8 cellular contexts compared by ENCODE assay signal in the genomic region with DNA sequence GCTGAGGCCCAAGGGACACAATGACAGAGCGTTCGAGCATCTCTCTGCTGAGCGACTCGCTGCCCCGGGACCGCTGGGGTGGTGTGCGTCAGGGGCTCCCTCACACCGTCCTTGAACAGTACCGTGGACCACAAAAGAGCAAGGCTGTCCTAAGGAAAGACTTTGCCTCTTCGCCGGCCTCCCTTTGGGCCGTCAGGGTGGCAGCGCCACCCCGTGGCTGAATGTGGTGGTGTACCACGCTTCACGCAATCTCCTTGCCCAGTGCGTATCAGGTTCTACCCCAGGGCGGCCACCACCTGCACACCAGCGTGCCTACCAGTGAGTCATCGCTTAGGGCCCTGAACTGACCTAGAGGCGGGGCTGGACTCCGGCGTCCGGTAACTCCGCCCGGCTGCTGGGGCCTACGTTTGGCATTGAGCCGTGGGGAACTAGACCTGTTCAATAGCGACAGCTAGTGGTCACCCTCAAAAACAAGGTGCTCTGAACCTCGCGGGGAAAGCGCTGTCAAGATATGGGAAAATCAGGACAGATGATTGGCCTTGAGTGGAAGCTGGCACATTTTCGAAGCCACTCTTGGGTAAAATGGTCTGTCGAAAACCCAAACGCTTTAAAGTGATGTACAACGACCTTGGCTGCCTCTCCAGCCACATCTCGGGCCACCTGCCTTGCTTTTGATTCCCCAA. TPM values are rescaled to one million over a fixed set of nuclear protein-coding genes. Genes with fewer than 3 reads are reported as not detected.
A peak's percentile ranks its signal among the peaks of the same experiment; 100 is the strongest.
DNase-seq lines count a peak whose midpoint lies in the region; ATAC-seq and TF ChIP-seq lines count a peak whose summit lies in the region.

No MANE protein-coding gene starts in this region.

- H3K27me3 ChIP-seq in WERI-Rb-1 (ENCODE audit: insufficient read depth, low read depth, severe bottlenecking) (peaks cover 14% of the 10 kb centered on the region), mammary epithelial cell (ENCODE audit: insufficient read depth, low read length) (no peaks in the 10 kb centered on the region)

- H3K4me3 ChIP-seq in Jurkat, Clone E6-1 (ENCODE audit: low read length): peak overlapping the region; percentile 51
- H3K4me3 ChIP-seq in WERI-Rb-1 (ENCODE audit: low read depth, low read length) (no peak overlapping the region), mammary epithelial cell (replicated peaks in 1 of 3; ENCODE audit: insufficient read depth in 1 of 3, low read depth in 2 of 3, low read length in 3 of 3) (no peak overlapping the region)

- H4K20me1 ChIP-seq in mammary epithelial cell (ENCODE audit: insufficient read depth, low read length): no peaks in the 10 kb centered on the region

- no peaks in the 10 kb centered on the region for H3K36me3 ChIP-seq in WERI-Rb-1
- no peaks in the 10 kb centered on the region for H3K36me3 ChIP-seq in mammary epithelial cell (ENCODE audit: insufficient read depth, low read length)

- CTCF ChIA-PET in mammary epithelial cell (lab: Charles Lee; ENCODE audit: low non-redundant PET): interaction anchor here (0.6 kb wide), 3 partner anchors 55 to 206 kb away, joined by 3 to 6 read pairs (median 4); no protein-coding TSS in a partner anchor

- H3K4me3 Mint-ChIP-seq in immature natural killer cell: peak overlapping the region; percentile 76 to 87 (median 85)

- H3K27ac Mint-ChIP-seq in immature natural killer cell: peak overlapping the region; percentile 65 to 92 (median 86)

- no TSS peak for BruUV-seq in mammary epithelial cell (replicated peaks; lab: Mats Ljungman, UMichigan)

- peak; percentile 99 for DNase-seq in DMS53 treated with DMSO at 0.1 percent for 48 hours (lab: John Stamatoyannopoulos, UW; ENCODE audit: unreplicated experiment)
- DNase-seq in Jurkat, Clone E6-1 (ENCODE audit: low read depth, low spot score): no peak
- peak; percentile 89 for DNase-seq in WERI-Rb-1
- peak; percentile 97 for DNase-seq in mammary epithelial cell
- DNase-seq in immature natural killer cell: peak; percentile 90 to 93 (median 91)
- peak; percentile 60 for DNase-seq in smooth muscle cell of the brain vasculature (ENCODE audit: low read depth, low spot score)
- no peak for DNase-seq in DMS 273 (lab: John Stamatoyannopoulos, UW; ENCODE audit: unreplicated experiment)

- WGBS in mammary epithelial cell (ENCODE audit: low coverage, missing lambda C conversion rate): 15% methylated on average over 24 of the region's 37 CpGs

- H3K4me1 ChIP-seq in mammary epithelial cell (ENCODE audit: insufficient read depth, low read length): peaks cover 7% of the 10 kb centered on the region

- H3K9me3 ChIP-seq in WERI-Rb-1 (ENCODE audit: severe bottlenecking) (no peaks in the 10 kb centered on the region), mammary epithelial cell (replicated peaks; ENCODE audit: insufficient read depth, low read length) (no peaks in the 10 kb centered on the region)

- H3K27ac ChIP-seq in WERI-Rb-1 (no peak overlapping the region), mammary epithelial cell (ENCODE audit: insufficient read depth, low read depth, low read length) (no peak overlapping the region)

- H3K4me2 ChIP-seq in mammary epithelial cell (ENCODE audit: insufficient read depth, low read depth, low read length): peak overlapping the region; percentile 50

- peaks cover 0 to 1% (median 0%) of the 10 kb centered on the region in 3 donors for H3K27me3 Mint-ChIP-seq in immature natural killer cell (ENCODE audit: low read depth in 3 of 3)

- peaks cover 31 to 32% of the 10 kb centered on the region in 2 donors for H3K4me1 Mint-ChIP-seq in immature natural killer cell

- no peaks in the 10 kb centered on the region for H3K79me2 ChIP-seq in mammary epithelial cell (ENCODE audit: insufficient read depth, low read length)

- H3K9ac ChIP-seq in mammary epithelial cell (ENCODE audit: insufficient read depth, low read length): no peak overlapping the region

- TF ChIP-seq CTCF in WERI-Rb-1 (IDR thresholded peaks at IDR 0.05; ENCODE audit: low read depth, low read length) (peak; percentile 83), mammary epithelial cell (conservative IDR thresholded peaks at IDR 0.05 in 1 of 2, IDR thresholded peaks at IDR 0.05 in 1 of 2; ENCODE audit: extremely low read depth in 1 of 2, insufficient read depth in 1 of 2, low read depth in 1 of 2, low read length in 2 of 2) (peak; percentile 69 to 74)

- peak; percentile 75 for ATAC-seq in GM21723 (IDR thresholded peaks at IDR 0.05; ENCODE audit: unreplicated experiment)

- in situ Hi-C loops in mammary epithelial cell (cut with MboI; ENCODE audit: low sequenced_read_pairs in 2 of 2): loop anchor here in 1 of 2 donors (10.0 kb wide), 1 partner anchor 173 kb away; no protein-coding TSS in a partner anchor

- peaks cover 0 to 3% (median 0%) of the 10 kb centered on the region in 3 donors for H3K36me3 Mint-ChIP-seq in immature natural killer cell

- peak overlapping the region; percentile 76 for H2AFZ ChIP-seq in mammary epithelial cell (ENCODE audit: low read depth, low read length)

- dilution Hi-C loops in mammary epithelial cell (cut with HindIII; ENCODE audit: low sequenced_read_pairs): no loop called here

- intact Hi-C loops in mammary epithelial cell (cut with micrococcal nuclease): loop anchor here (1.0 kb wide), 6 partner anchors 54 to 178 kb away; no protein-coding TSS in a partner anchor

- no peaks in the 10 kb centered on the region for H3K9me3 Mint-ChIP-seq in immature natural killer cell

RNA-seq across cellular contexts. Expression of a gene that starts 8.1 kb away (rescaled TPM):
- polyA plus RNA-seq in Jurkat, Clone E6-1 (2012; ENCODE audit: insufficient read depth, insufficient read length): 126 TPM
- under 1 TPM in 1 of 2 donors, not detected in 1; 0.28 TPM for total RNA-seq in mammary epithelial cell
- polyA plus RNA-seq in mammary epithelial cell (not detected), immature natural killer cell (100 to 1,000 TPM; 232 to 341 (median 287) TPM)
- polyA minus RNA-seq in mammary epithelial cell: not detected

RNA-seq across cellular contexts. Expression of a gene that starts 36.6 kb away (rescaled TPM):
- 6.1 TPM for polyA plus RNA-seq in Jurkat, Clone E6-1 (2012; ENCODE audit: insufficient read depth, insufficient read length)
- 10 to 100 TPM; 29.8 to 50.1 TPM for total RNA-seq in mammary epithelial cell
- 13.2 TPM for polyA plus RNA-seq in mammary epithelial cell
- polyA minus RNA-seq in mammary epithelial cell: 28.7 TPM
- polyA plus RNA-seq in immature natural killer cell: under 1 TPM in 2 of 3 donors, not detected in 1; 0.18 to 0.84 TPM

RNA-seq across cellular contexts. Expression of a gene that starts 43.1 kb away (rescaled TPM):
- polyA plus RNA-seq in Jurkat, Clone E6-1 (2012; ENCODE audit: insufficient read depth, insufficient read length): not detected
- total RNA-seq in mammary epithelial cell: not detected
- polyA plus RNA-seq in mammary epithelial cell (0.65 TPM), immature natural killer cell (not detected)
- polyA minus RNA-seq in mammary epithelial cell: not detected

RNA-seq across cellular contexts. Expression of a gene that starts 58.2 kb away (rescaled TPM):
- polyA plus RNA-seq in Jurkat, Clone E6-1 (2012; ENCODE audit: insufficient read depth, insufficient read length): not detected
- total RNA-seq in mammary epithelial cell: 100 to 1,000 TPM; 261 to 422 TPM
- polyA plus RNA-seq in mammary epithelial cell (252 TPM), immature natural killer cell (1 to 10 TPM in 2 of 3 donors, not detected in 1; 5.2 TPM)
- polyA minus RNA-seq in mammary epithelial cell: 369 TPM

Comparison
In these comparisons a context has a peak if more than half of its experiments do, and no peak if none do; other contexts are left out.
1. DNase-seq: peak in DMS53 treated with DMSO at 0.1 percent for 48 hours (single experiment), WERI-Rb-1 (single experiment), mammary epithelial cell (single experiment), immature natural killer cell (3 of 3) and smooth muscle cell of the brain vasculature (single experiment); none in Jurkat, Clone E6-1 (single experiment) and DMS 273 (single experiment).
2. RNA of a gene that starts 8.1 kb away (polyA plus RNA-seq): 232 to 341 TPM in immature natural killer cell; not detected in mammary epithelial cell (single experiment); every median in the first group is over 100 times any median in the second.